Comparison of ENCODE assay signal across 2 cellular contexts in genomic region chr6:99348220-99348822, GRCh38.
TF ChIP-seq lines count a peak whose summit lies in the region.

No MANE protein-coding gene starts in this region.

TF ChIP-seq in A549, 52 proteins besides CTCF, POLR2A, EP300 and RAD21 (continued from another document):
- TF ChIP-seq E2F6 (IDR thresholded peaks at IDR 0.05; ENCODE audit: borderline replicate concordance, low read depth), result no peak

TF ChIP-seq in HCT116, 20 proteins besides CTCF, POLR2A, EP300 and RAD21 (continued from another document):
- no peak for TF ChIP-seq ELF1 (IDR thresholded peaks at IDR 0.05; ENCODE audit: borderline replicate concordance, low read depth)
- no peak for TF ChIP-seq ZFX (IDR thresholded peaks at IDR 0.05)
